Comparison of ENCODE assay signal across 8 cellular contexts in the genomic region with DNA sequence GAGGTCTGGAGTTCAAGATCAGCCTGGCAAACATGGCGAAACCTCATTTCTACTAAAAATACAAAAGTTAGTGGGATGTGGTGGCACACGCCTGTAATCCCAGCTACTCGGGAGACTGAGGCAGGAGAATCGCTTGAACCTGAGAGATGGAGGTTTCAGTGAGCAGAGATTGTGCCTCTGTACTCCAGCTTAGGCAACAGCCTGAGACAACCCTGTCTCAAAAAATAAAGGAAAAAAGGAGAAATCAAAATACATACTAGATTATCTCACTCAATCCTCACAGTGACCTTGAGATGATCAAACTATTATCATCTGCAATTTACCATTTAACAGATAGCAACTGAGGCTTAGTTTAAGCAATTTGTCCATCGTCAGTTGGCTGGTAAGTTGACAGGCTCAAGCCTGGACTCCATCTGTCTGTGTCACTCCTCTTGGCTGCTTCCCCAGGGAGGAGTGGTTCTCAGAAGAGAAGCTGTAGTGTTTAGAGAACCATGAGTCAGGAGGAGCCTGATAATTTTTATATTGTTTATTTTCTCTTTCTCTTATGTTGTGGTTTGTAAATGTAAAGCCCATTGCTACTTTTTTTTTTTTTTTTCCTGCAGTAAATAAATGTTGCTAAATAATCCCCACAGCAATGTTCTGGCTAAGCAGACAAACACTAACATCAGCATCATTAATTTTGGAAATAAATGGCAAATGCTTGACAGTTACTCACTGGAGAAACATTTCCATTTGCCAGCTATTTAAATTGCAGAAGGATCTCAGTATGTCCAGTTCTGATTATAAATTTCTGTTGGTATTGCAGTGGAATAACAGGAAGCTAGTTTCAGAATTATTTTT. TPM values are rescaled to one million over a fixed set of nuclear protein-coding genes. Genes with fewer than 3 reads are reported as not detected.
DNase-seq lines count a peak whose midpoint lies in the region; ATAC-seq, FAIRE-seq and TF ChIP-seq lines count a peak whose summit lies in the region.
"Not testable (repeated sequence)": the region's sequence is repeated elsewhere in the genome, so short reads cannot be mapped to it uniquely, and the experiment has no call there.

No MANE protein-coding gene starts in this region.

- CTCF ChIA-PET in Panc1 (lab: Charles Lee), result interaction anchor here (0.6 kb wide), 2 partner anchors 162 to 182 kb away, joined by 7 to 9 read pairs; no protein-coding TSS in a partner anchor

- ATAC-seq in Panc1, result peak; percentile 98
- peak; percentile 53 to 93 (median 89) for ATAC-seq in pancreas

- intact Hi-C loops in Panc1 (cut with micrococcal nuclease; ENCODE audit: unreplicated experiment); pancreas (cut with DNase I): not testable (repeated sequence)

- TF ChIP-seq CTCF in C4-2B (conservative IDR thresholded peaks at IDR 0.05); Panc1 (IDR thresholded peaks at IDR 0.05); astrocyte of the spinal cord (IDR thresholded peaks at IDR 0.05; ENCODE audit: low read depth, low read length); fibroblast of mammary gland (conservative IDR thresholded peaks at IDR 0.05; ENCODE audit: control insufficient read depth, insufficient read depth, low read depth, low read length); pancreas (IDR thresholded peaks at IDR 0.05); tibial nerve (IDR thresholded peaks at IDR 0.05): not testable (repeated sequence)

- in situ Hi-C loops in Panc1 (cut with HindIII; ENCODE audit: low pct_unique_long_range_greater_than_20kb, low sequenced_read_pairs); astrocyte of the spinal cord (cut with HindIII; ENCODE audit: low sequenced_read_pairs): not testable (repeated sequence)

- FAIRE-seq in pancreas (lab: Jason Lieb, UNC), result not testable (repeated sequence)

- H3K27me3 ChIP-seq in Panc1 (ENCODE audit: control insufficient read depth, insufficient read depth, low read length); pancreas; tibial nerve: not testable (repeated sequence)

- BruUV-seq in Panc1 (replicated peaks; lab: Mats Ljungman, UMichigan), result not testable (repeated sequence)

- peak; percentile 98 for DNase-seq in LHCN-M2 (ENCODE audit: low read depth)
- DNase-seq in Panc1 (ENCODE audit: low read depth, low spot score), result peak; percentile 46
- peak; percentile 63 for DNase-seq in astrocyte of the spinal cord (ENCODE audit: low read depth, low spot score)
- DNase-seq in fibroblast of mammary gland (ENCODE audit: low read depth), result peak; percentile 83
- DNase-seq in kidney glomerular epithelial cell (lab: John Stamatoyannopoulos, UW), result peak; percentile 45
- peak in 3 of 6 donors; percentile 5 to 23 (median 20) for DNase-seq in pancreas
- DNase-seq in tibial nerve (ENCODE audit: low spot score in 2 of 2), result peak; percentile 12 to 20

- not testable (repeated sequence) for H3K4me1 ChIP-seq in Panc1 (ENCODE audit: control insufficient read depth, insufficient read depth, low read length); pancreas
- H3K4me1 ChIP-seq in tibial nerve, result peaks cover 0 to 16% (median 3%) of the 10 kb centered on the region in 4 donors

- not testable (repeated sequence) for TF ChIP-seq EP300 in tibial nerve (IDR thresholded peaks at IDR 0.05)

- not testable (repeated sequence) for TF ChIP-seq POLR2A in tibial nerve (IDR thresholded peaks at IDR 0.05)

- 71 to 75% methylated on average over 5 of the region's 5 CpGs for WGBS in pancreas, 2 donors
- 74 to 81% methylated on average over 5 of the region's 5 CpGs for WGBS in tibial nerve, 2 donors

- H3K36me3 ChIP-seq in Panc1 (ENCODE audit: control insufficient read depth, insufficient read depth, low read length); pancreas; tibial nerve: not testable (repeated sequence)

- POLR2A ChIA-PET in Panc1 (lab: Charles Lee), result interaction anchor here (0.6 kb wide), 1 partner anchor 29 kb away, joined by 21 read pairs; no protein-coding TSS in a partner anchor

- not testable (repeated sequence) for H3K4me3 ChIP-seq in Panc1 (ENCODE audit: low read depth in 2 of 2, low read length in 2 of 2); astrocyte of the spinal cord (ENCODE audit: low read depth, low read length); fibroblast of mammary gland (ENCODE audit: control insufficient read depth, low read depth, low read length); pancreas; tibial nerve

- H3K27ac ChIP-seq in C4-2B, result peak overlapping the region; percentile 39
- H3K27ac ChIP-seq in Panc1 (ENCODE audit: low read length); pancreas: not testable (repeated sequence)
- peak overlapping the region; percentile 30 to 80 (median 47) for H3K27ac ChIP-seq in tibial nerve

- not testable (repeated sequence) for H3K9me3 ChIP-seq in Panc1 (ENCODE audit: control insufficient read depth, insufficient read depth, low read depth, low read length); pancreas; tibial nerve

RNA-seq across cellular contexts. Expression of a gene that starts 46.4 kb away (rescaled TPM):
- total RNA-seq in LHCN-M2 (2014; rRNA removed) (23.2 and 29.9 TPM in 2 replicates), Panc1 (2021; ENCODE audit: unreplicated experiment) (24.5 TPM), pancreas (1 to 10 TPM; 4.0 to 8.6 (median 7.3) TPM), tibial nerve (10 to 100 TPM; 18.6 to 53.1 (median 28.3) TPM)
- polyA plus RNA-seq in LHCN-M2 (2012), result 8.6 TPM
- polyA plus RNA-seq in Panc1 (2012; ENCODE audit: insufficient read length), result 18.8 TPM
- polyA plus RNA-seq in pancreas, result 1 to 10 TPM; 4.8 to 9.2 TPM

RNA-seq across cellular contexts. Expression of a gene that starts 47.6 kb away (rescaled TPM):
- total RNA-seq in LHCN-M2 (2014; rRNA removed) (216 and 247 TPM in 2 replicates), Panc1 (2021; ENCODE audit: unreplicated experiment) (82.8 TPM), pancreas (10 to 100 TPM; 38.1 to 56.1 (median 42.8) TPM), tibial nerve (100 to 1,000 TPM; 138 to 199 (median 179) TPM)
- polyA plus RNA-seq in LHCN-M2 (2012), result 179 TPM
- polyA plus RNA-seq in Panc1 (2012; ENCODE audit: insufficient read length), result 51.7 TPM
- polyA plus RNA-seq in pancreas, result 10 to 100 TPM; 37.1 to 75.8 TPM
